ENCODE assay signal across 16 cellular contexts in the genomic region with DNA sequence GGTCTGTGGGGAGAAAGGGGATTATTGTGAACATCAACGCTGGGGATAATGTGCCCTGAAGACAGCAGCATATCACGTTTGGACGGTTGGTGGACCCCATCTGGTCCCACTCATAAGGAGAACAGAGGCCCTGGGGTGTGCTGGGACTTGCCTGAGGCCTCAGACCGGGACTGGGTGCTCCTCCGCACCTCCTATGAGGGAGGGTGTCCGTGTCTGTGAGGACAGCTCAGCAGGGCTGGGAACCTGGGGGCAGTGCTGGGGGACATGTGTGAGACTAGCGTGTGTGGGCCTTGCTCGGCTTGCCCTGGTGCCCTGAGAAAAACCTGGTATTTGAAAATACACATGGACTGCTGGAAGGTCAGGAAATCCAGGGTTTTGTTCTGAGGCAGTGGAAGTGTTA. TPM values are rescaled to one million over a fixed set of nuclear protein-coding genes. Genes with fewer than 3 reads are reported as not detected.
DNase-seq lines count a peak whose midpoint lies in the region; ATAC-seq, FAIRE-seq and TF ChIP-seq lines count a peak whose summit lies in the region.
"Had no signal": no experiment of that assay in that cellular context is flagged by ENCODE, and none has a peak within 500 bp of the region (broad histone marks: within the 10 kb centered on the region; RNA-seq: fewer than 3 reads in every experiment).

No MANE protein-coding gene starts in this region.

- H4K91ac ChIP-seq in H1 (replicated peaks; ENCODE audit: insufficient read length, low read length): no peak overlapping the region

- peak in 1 of 2 experiments; percentile 38; a peak in 1 of 3 replicates for TF ChIP-seq POLR2A in H1 (IDR thresholded peaks at IDR 0.05; ENCODE audit: control extremely low read depth in 1 of 2, low read depth in 2 of 2, low read length in 2 of 2)

- H3K4me3 ChIP-seq in H1 (ENCODE audit: extremely low read depth in 1 of 4, insufficient read depth in 2 of 4, low read depth in 3 of 4, low read length in 4 of 4): no peak overlapping the region
- H3K4me3 ChIP-seq in neural cell (ENCODE audit: low read length): no peak overlapping the region
- H3K4me3 ChIP-seq: colonic mucosa had no signal

- DNase-seq in T-helper 1 cell (no peak), T-cell (no peak), H1 (ENCODE audit: low read depth in 1 of 2, low spot score in 2 of 2) (no peak), SIG-M5 treated with dmso at 0.1 percent for 504 hours (lab: John Stamatoyannopoulos, UW; ENCODE audit: unreplicated experiment) (no peak), NCI-H1930 (lab: John Stamatoyannopoulos, UW) (no peak)
- DNase-seq in stimulated activated CD4-positive, alpha-beta T cell treated with anti-CD3 and anti-CD28 coated beads, Interleukin-4, amount 100 ng/mL, for 1 hour: no peak
- DNase-seq: 8988T, colonic mucosa, left ventricle myocardium superior, NCI-H2171, right cardiac atrium, SHP77 treated with DMSO at 0.1 percent for 48 hours had no signal

- H2AFZ ChIP-seq in H1 (ENCODE audit: low read length): no peak overlapping the region
- H2AFZ ChIP-seq in neural cell (ENCODE audit: low read depth, low read length): no peak overlapping the region

- no peaks in the 10 kb centered on the region for H3F3A ChIP-seq in neural cell (ENCODE audit: insufficient read depth, low read length, poor library complexity, severe bottlenecking)

- FAIRE-seq in H1 (lab: Jason Lieb, UNC): no peak
- FAIRE-seq: HTR-8/SVneo had no signal

- H3K79me2 ChIP-seq in H1 (ENCODE audit: control insufficient read depth in 1 of 2, insufficient read depth in 2 of 2, low read length in 2 of 2): no peaks in the 10 kb centered on the region
- H3K79me2 ChIP-seq in neural cell (replicated peaks; ENCODE audit: insufficient read depth, low read length): no peaks in the 10 kb centered on the region

- H2BK15ac ChIP-seq in H1 (ENCODE audit: low read length): no peak overlapping the region

- H3K4me1 Mint-ChIP-seq in T-helper 1 cell treated with Interleukin-12 subunit alpha and Interleukin-12 subunit beta and Interleukin-4 antibody, amounts not matched to agents 30 μg/mL and 1 μg/mL, for 36 hours (ENCODE audit: low read depth): peaks cover 61% of the 10 kb centered on the region
- peaks cover 64 to 71% (median 67%) of the 10 kb centered on the region in 3 donors for H3K4me1 Mint-ChIP-seq in T-cell

- H3K56ac ChIP-seq in H1 (replicated peaks; ENCODE audit: insufficient read length, low read depth, low read length): no peak overlapping the region

- peak overlapping the region; percentile 63 for H3K27ac Mint-ChIP-seq in T-helper 1 cell treated with Interleukin-12 subunit alpha and Interleukin-12 subunit beta and Interleukin-4 antibody, amounts not matched to agents 30 μg/mL and 1 μg/mL, for 36 hours
- H3K27ac Mint-ChIP-seq in T-cell: peak overlapping the region; percentile 93 to 95

- H2BK20ac ChIP-seq in H1 (ENCODE audit: low read length): no peak overlapping the region

- H3K4me3 Mint-ChIP-seq in T-helper 1 cell treated with Interleukin-12 subunit alpha and Interleukin-12 subunit beta and Interleukin-4 antibody, amounts not matched to agents 30 μg/mL and 1 μg/mL, for 36 hours: no peak overlapping the region
- peak overlapping the region in 1 of 3 donors; percentile 71 for H3K4me3 Mint-ChIP-seq in T-cell

- 88% methylated on average over 8 of the region's 8 CpGs; no CpG with 5 or more reads in 1 of the 2 experiments for WGBS in H1 (ENCODE audit: extremely low coverage in 1 of 2, insufficient coverage in 1 of 2, insufficient read length in 1 of 2, insufficient replicate concordance in 2 of 2, low coverage in 1 of 2, low lambda C conversion rate in 2 of 2, missing lambda C conversion rate in 1 of 2), 2 experiments

- no peak for TF ChIP-seq CTCF in H1 (IDR thresholded peaks at IDR 0.05; ENCODE audit: control extremely low read depth in 1 of 3, insufficient read depth in 1 of 3, low read depth in 1 of 3, low read length in 3 of 3)
- no peak for TF ChIP-seq CTCF in neural cell (IDR thresholded peaks at IDR 0.05; ENCODE audit: poor library complexity, severe bottlenecking)

- TF ChIP-seq EP300 in H1 (IDR thresholded peaks at IDR 0.05; ENCODE audit: borderline replicate concordance in 1 of 2, low read depth in 2 of 2, low read length in 2 of 2): no peak
- no peak for TF ChIP-seq EP300 in neural cell (conservative IDR thresholded peaks at IDR 0.05; ENCODE audit: poor library complexity, severe bottlenecking)

- no peak overlapping the region for H4K5ac ChIP-seq in H1 (ENCODE audit: insufficient read length, low read depth, low read length)

- H3K14ac ChIP-seq in H1 (ENCODE audit: insufficient read length): no peak overlapping the region

- H4K20me1 ChIP-seq in H1 (replicated peaks in 1 of 2; ENCODE audit: control insufficient read depth in 1 of 2, insufficient read depth in 2 of 2, low read length in 2 of 2) (peaks cover 0 to 2% of the 10 kb centered on the region in 2 experiments), neural cell (ENCODE audit: insufficient read depth) (no peaks in the 10 kb centered on the region)

- H3K9me3 ChIP-seq in H1 (ENCODE audit: insufficient read depth in 2 of 2, low read depth in 1 of 2, low read length in 1 of 2): no peaks in the 10 kb centered on the region
- H3K9me3 ChIP-seq in neural cell (ENCODE audit: low read length): no peaks in the 10 kb centered on the region
- H3K9me3 ChIP-seq: colonic mucosa had no signal

- peak overlapping the region; percentile 38; the same call in 1 of the 2 replicates for H4K8ac ChIP-seq in H1 (ENCODE audit: extremely low read depth, insufficient read depth, low read length)

- H3K27me3 Mint-ChIP-seq in T-helper 1 cell treated with Interleukin-12 subunit alpha and Interleukin-12 subunit beta and Interleukin-4 antibody, amounts not matched to agents 30 μg/mL and 1 μg/mL, for 36 hours (ENCODE audit: low read depth): no peaks in the 10 kb centered on the region
- H3K27me3 Mint-ChIP-seq in T-cell: no peaks in the 10 kb centered on the region

- no peak overlapping the region for H3K4me2 ChIP-seq in H1 (ENCODE audit: insufficient read depth in 1 of 2, low read depth in 2 of 2, low read length in 2 of 2)
- H3K4me2 ChIP-seq in neural cell (ENCODE audit: low read length): no peak overlapping the region

- H3K27ac ChIP-seq in H1 (ENCODE audit: low read depth, low read length): no peak overlapping the region
- no peak overlapping the region for H3K27ac ChIP-seq in neural cell (ENCODE audit: low read length)
- H3K27ac ChIP-seq: colonic mucosa had no signal

- H3K18ac ChIP-seq in H1 (ENCODE audit: extremely low read depth, low read length): no peak overlapping the region; the same call in 1 of the 2 replicates

- peaks cover 0 to 2% (median 0%) of the 10 kb centered on the region in 4 experiments; a peak in 3 of 7 replicates for H3K4me1 ChIP-seq in H1 (replicated peaks in 1 of 4; ENCODE audit: control insufficient read depth in 3 of 4, insufficient read depth in 4 of 4, low read length in 3 of 4)
- H3K4me1 ChIP-seq: colonic mucosa had no signal

- no peaks in the 10 kb centered on the region for H3K9me3 Mint-ChIP-seq in T-helper 1 cell treated with Interleukin-12 subunit alpha and Interleukin-12 subunit beta and Interleukin-4 antibody, amounts not matched to agents 30 μg/mL and 1 μg/mL, for 36 hours
- H3K9me3 Mint-ChIP-seq in T-cell: no peaks in the 10 kb centered on the region

- ATAC-seq in T-cell (replicated peaks in 1 of 4): peak in 1 of 4 experiments; percentile 7
- ATAC-seq: left ventricle myocardium superior had no signal

- H3K36me3 ChIP-seq in H1 (ENCODE audit: control insufficient read depth in 2 of 4, insufficient read depth in 4 of 4, low read length in 3 of 4) (peaks cover 0 to 2% (median 0%) of the 10 kb centered on the region in 4 experiments; a peak in 3 of 8 replicates), neural cell (ENCODE audit: insufficient read depth, low read length) (peaks cover 3% of the 10 kb centered on the region)
- H3K36me3 ChIP-seq: colonic mucosa had no signal

- H3K9ac ChIP-seq in H1 (replicated peaks in 1 of 4; ENCODE audit: extremely low read depth in 1 of 4, low read depth in 3 of 4, low read length in 3 of 4) (no peak overlapping the region), neural cell (ENCODE audit: low read length) (no peak overlapping the region)

- H3K79me1 ChIP-seq in H1 (ENCODE audit: low read depth, low read length): no peaks in the 10 kb centered on the region

- peaks cover 29% of the 10 kb centered on the region for H3K36me3 Mint-ChIP-seq in T-helper 1 cell treated with Interleukin-12 subunit alpha and Interleukin-12 subunit beta and Interleukin-4 antibody, amounts not matched to agents 30 μg/mL and 1 μg/mL, for 36 hours (ENCODE audit: low read depth)
- H3K36me3 Mint-ChIP-seq in T-cell: peaks cover 18% of the 10 kb centered on the region

- H2BK120ac ChIP-seq in H1 (replicated peaks; ENCODE audit: low read depth, low read length): no peak overlapping the region

- no peak overlapping the region for H2BK5ac ChIP-seq in H1 (ENCODE audit: low read depth, low read length)

- no peaks in the 10 kb centered on the region for H3K23me2 ChIP-seq in H1 (ENCODE audit: low read depth, low read length)

- H3K4ac ChIP-seq in H1 (replicated peaks; ENCODE audit: insufficient read length, low read depth, low read length): no peak overlapping the region

- POLR2A ChIA-PET in T-cell (lab: Charles Lee) (no interaction called here), H1 (lab: Charles Lee; ENCODE audit: partially characterized antibody) (interaction anchor here (1.6 kb wide), 1 partner anchor 62 kb away, joined by 3 read pairs; no protein-coding TSS in a partner anchor)

- H3K9me2 ChIP-seq in neural cell (ENCODE audit: insufficient read depth, low read length): no peaks in the 10 kb centered on the region

- H3K27me3 ChIP-seq in H1 (replicated peaks in 1 of 4; ENCODE audit: control insufficient read depth in 3 of 4, extremely low read depth in 1 of 4, insufficient read depth in 3 of 4, low read length in 3 of 4) (no peaks in the 10 kb centered on the region), neural cell (ENCODE audit: insufficient read depth, low read depth, low read length) (no peaks in the 10 kb centered on the region)
- H3K27me3 ChIP-seq: colonic mucosa had no signal

- no peak overlapping the region for H2BK12ac ChIP-seq in H1 (ENCODE audit: low read depth, low read length)

- H3K23ac ChIP-seq in H1 (ENCODE audit: insufficient read length): no peak overlapping the region

- TF ChIP-seq RAD21 in H1 (IDR thresholded peaks at IDR 0.05 in 1 of 2, conservative IDR thresholded peaks at IDR 0.05 in 1 of 2; ENCODE audit: low read depth in 2 of 2, low read length in 2 of 2) (no peak), neural cell (conservative IDR thresholded peaks at IDR 0.05) (no peak)

- no peak overlapping the region for H2AK5ac ChIP-seq in H1 (ENCODE audit: low read depth, low read length)

- CTCF ChIA-PET in T-cell (lab: Charles Lee) (no interaction called here), H1 (lab: Charles Lee; ENCODE audit: partially characterized antibody) (interaction anchor here (0.9 to 1.1 kb wide), 2 partner anchors 12 to 19 kb away, joined by 3 to 4 read pairs; no protein-coding TSS in a partner anchor)

RNA-seq across cellular contexts. Expression of gene SH2D4B, which starts 13.5 kb away (rescaled TPM):
- under 1 TPM; 0.12 to 0.26 (median 0.23) TPM for total RNA-seq in T-cell
- total RNA-seq in H1 (2021; fragmentation: NEBNext Ultra II Directional; extraction: Animal tissue kit (Norgen Biotek cat#: 25700)): 0.10 and 0.13 TPM in 2 replicates
- polyA plus RNA-seq in H1 (2011; rRNA removed) (0.06 TPM in 1 of 2 replicates, not detected in the other), neural cell (1.4 and 1.6 TPM in 2 replicates)
- polyA plus RNA-seq in H1 (2011; cell fraction: cytosol; rRNA removed): 0.04 TPM
- polyA plus RNA-seq in H1 (2011; cell fraction: nucleus; rRNA removed): not detected
- polyA plus RNA-seq in H1 (2012, experiment 1 of 2): 0.09 to 0.12 TPM in 2 of 4 replicates, not detected in the others
- not detected for polyA plus RNA-seq in H1 (2012, experiment 2 of 2)
- polyA plus RNA-seq in H1 (2013, experiment 1 of 2): 0.04 TPM
- polyA plus RNA-seq in H1 (2013, experiment 2 of 2): 0.02 TPM
- 0.09 TPM in 1 of 2 replicates, not detected in the other for polyA minus RNA-seq in H1 (2011; rRNA and poly(A)+ RNA removed)
- polyA minus RNA-seq in H1 (2011; cell fraction: cytosol; rRNA and poly(A)+ RNA removed): not detected
- polyA minus RNA-seq in H1 (2011; cell fraction: nucleus; rRNA and poly(A)+ RNA removed): not detected
- polyA minus RNA-seq in neural cell: 0.93 and 0.97 TPM in 2 replicates
- total RNA-seq: colonic mucosa, left ventricle myocardium superior, right cardiac atrium, ureter had no signal
- polyA plus RNA-seq: right cardiac atrium had no signal
